ENCODE assay signal across 28 cellular contexts in genomic region chr12:49545815-49546214, GRCh38. TPM values are rescaled to one million over a fixed set of nuclear protein-coding genes. Genes with fewer than 3 reads are reported as not detected.
"Had no signal": no experiment of that assay in that cellular context is flagged by ENCODE, and none has a peak within 500 bp of the region (broad histone marks: within the 10 kb centered on the region; RNA-seq: fewer than 3 reads in every experiment).

No MANE protein-coding gene starts in this region.

- H3K4me3 ChIP-seq: cardiac muscle cell had no signal

- ATAC-seq: Panc1, T-cell had no signal

- H3K36me3 ChIP-seq: brain microvascular endothelial cell, cardiac muscle cell had no signal

- H3K27ac ChIP-seq: brain microvascular endothelial cell, cardiac muscle cell, KMS-11, VCaP had no signal

- DNase-seq: activated CD4-positive, alpha-beta memory T cell treated with anti-CD3 and anti-CD28 coated beads for 36 hours; activated CD4-positive, alpha-beta T cell treated with anti-CD3 and anti-CD28 coated beads, Interleukin-2, amount 10 ng/mL, durations not matched to agents 7 days and 5 days; activated CD4-positive, CD25-positive, alpha-beta regulatory T cell; activated CD8-positive, alpha-beta memory T cell treated with anti-CD3 and anti-CD28 coated beads for 24 hours; activated naive CD4-positive, alpha-beta T cell treated with Interleukin-2 at 50 U/mL for 16 hours; activated T-cell treated with anti-CD3 and anti-CD28 coated beads for 4 hours; activated T-cell treated with anti-CD3 and anti-CD28 coated beads, Interleukin-2, amount 50 U/mL, for 48 hours; amygdala; brain microvascular endothelial cell; cerebellar nuclear complex; NCI-H1105; NCI-H1436 treated with DMSO at 0.1 percent for 48 hours; NCI-H187; NCI-H2081; NCI-H510A treated with DMSO at 0.1 percent for 48 hours; NCI-H69; NK-92 treated with Interleukin-12 subunit alpha and Interleukin-12 subunit beta, amount 100 ng/mL, for 24 hours; OCI-M1; RPMI8226; SHP77 treated with DMSO at 0.1 percent for 48 hours; T-cell; T-helper 2 cell; T1000 had no signal

- H3K4me2 ChIP-seq: KMS-11 had no signal

RNA-seq across cellular contexts. Expression of gene KCNH3, which starts 7.0 kb away (rescaled TPM):
- total RNA-seq: MCF 10A had no signal

RNA-seq across cellular contexts. Expression of gene FAM186B, which starts 59.6 kb away (rescaled TPM):
- total RNA-seq: activated CD4-positive, alpha-beta memory T cell treated with anti-CD3 and anti-CD28 coated beads for 36 hours had no signal
